In genomic region chr7:104943502-104944343, GRCh38 we compare ENCODE assay signal across 8 cellular contexts.
DNase-seq lines count a peak whose midpoint lies in the region; ATAC-seq and TF ChIP-seq lines count a peak whose summit lies in the region.

No MANE protein-coding gene starts in this region.

- H3K4me3 Mint-ChIP-seq in naive B cell = peak overlapping the region; percentile 80 to 100 (median 99)

- H3F3A ChIP-seq in GM23248 (ENCODE audit: insufficient read depth) = peaks cover 21% of the 10 kb centered on the region
- peaks cover 42% of the 10 kb centered on the region for H3F3A ChIP-seq in MM.1S (ENCODE audit: insufficient read depth, low read length)

- H3K4me2 ChIP-seq in DND-41 (ENCODE audit: insufficient read depth, low read length) (no peak overlapping the region), GM23248 (ENCODE audit: unreplicated experiment) (no peak overlapping the region), MM.1S (ENCODE audit: low read depth, low read length) (peak overlapping the region; percentile 72)

- H3K9me3 ChIP-seq in DND-41 (ENCODE audit: insufficient read depth, low read length, severe bottlenecking) (no peaks in the 10 kb centered on the region), GM23248 (ENCODE audit: low read depth) (no peaks in the 10 kb centered on the region), MM.1S (replicated peaks; ENCODE audit: insufficient read depth, low read length) (no peaks in the 10 kb centered on the region), stomach smooth muscle (ENCODE audit: control insufficient read depth in 2 of 2, low read length in 2 of 2) (no peaks in the 10 kb centered on the region)

- WGBS in GM23248 (ENCODE audit: low coverage in 1 of 2, low lambda C conversion rate in 2 of 2, missing lambda C conversion rate in 2 of 2), 2 experiments = 85 to 86% methylated on average over 12 of the region's 12 CpGs

- H3K9ac ChIP-seq in DND-41 (ENCODE audit: low read depth, low read length) (no peak overlapping the region; the same call in 1 of the 2 replicates), GM23248 (no peak overlapping the region), MM.1S (ENCODE audit: low read length) (peak overlapping the region; percentile 99), stomach smooth muscle (ENCODE audit: low read length in 2 of 2) (peak overlapping the region in 1 of 2 donors; percentile 13)

- H3K27ac Mint-ChIP-seq in naive B cell = peak overlapping the region; percentile 100

- peaks cover 11 to 30% of the 10 kb centered on the region in 2 donors for H3K36me3 Mint-ChIP-seq in naive B cell

- in situ Hi-C loops in GM23248 (cut with MboI) = no loop called here

- DNase-seq in DND-41 (peak; percentile 39), GM23248 (no peak), MM.1S (peak; percentile 95), dermis microvascular lymphatic vessel endothelial cell (ENCODE audit: low read depth in 2 of 2) (peak; percentile 99 to 100), naive B cell (peak; percentile 62), AG08396 (ENCODE audit: low spot score) (no peak)
- peak; percentile 53 for DNase-seq in activated CD4-positive, alpha-beta T cell treated with anti-CD3 and anti-CD28 coated beads for 1 hour

- H3K27me3 Mint-ChIP-seq in naive B cell = no peaks in the 10 kb centered on the region

- no peaks in the 10 kb centered on the region for H4K20me1 ChIP-seq in DND-41 (ENCODE audit: insufficient read depth, low read length)
- H4K20me1 ChIP-seq in GM23248 (ENCODE audit: insufficient read depth) = no peaks in the 10 kb centered on the region
- no peaks in the 10 kb centered on the region for H4K20me1 ChIP-seq in MM.1S (ENCODE audit: insufficient read depth, low read length)

- peaks cover 24% of the 10 kb centered on the region for H3K4me1 ChIP-seq in DND-41 (ENCODE audit: insufficient read depth, low read length)
- H3K4me1 ChIP-seq in GM23248 (ENCODE audit: insufficient read depth) = peaks cover 22% of the 10 kb centered on the region
- H3K4me1 ChIP-seq in MM.1S (ENCODE audit: low read length) = peaks cover 62% of the 10 kb centered on the region
- peaks cover 29% of the 10 kb centered on the region for H3K4me1 ChIP-seq in stomach smooth muscle (ENCODE audit: control insufficient read depth, insufficient read depth, low read length)

- H3K36me3 ChIP-seq in DND-41 (ENCODE audit: insufficient read depth, low read length) (no peaks in the 10 kb centered on the region), GM23248 (ENCODE audit: low read depth) (no peaks in the 10 kb centered on the region), MM.1S (replicated peaks; ENCODE audit: insufficient read depth, low read length) (no peaks in the 10 kb centered on the region), stomach smooth muscle (ENCODE audit: control insufficient read depth in 2 of 2, insufficient read depth in 2 of 2, low read length in 2 of 2) (no peaks in the 10 kb centered on the region)

- no peaks in the 10 kb centered on the region for H3K79me2 ChIP-seq in DND-41 (ENCODE audit: insufficient read depth, low read length)
- H3K79me2 ChIP-seq in GM23248 (ENCODE audit: insufficient read depth) = no peaks in the 10 kb centered on the region
- no peaks in the 10 kb centered on the region; the same call in 1 of the 2 replicates for H3K79me2 ChIP-seq in MM.1S (ENCODE audit: low read length)

- H3K9me3 Mint-ChIP-seq in naive B cell = peaks cover 1 to 13% (median 9%) of the 10 kb centered on the region in 7 donors

- H3K4me1 Mint-ChIP-seq in naive B cell = peaks cover 58 to 92% (median 72%) of the 10 kb centered on the region in 3 donors

- ATAC-seq in DND-41 (ENCODE audit: insufficient read depth, low read depth) (no peak), naive B cell (ENCODE audit: low read depth in 2 of 2) (peak; percentile 2 to 11)

- H3K27ac ChIP-seq in DND-41 (ENCODE audit: low read length) = peak overlapping the region; percentile 65
- H3K27ac ChIP-seq in GM23248 = peak overlapping the region; percentile 99; the same call in 1 of the 2 replicates
- peak overlapping the region; percentile 99 for H3K27ac ChIP-seq in MM.1S (ENCODE audit: low read length)
- peak overlapping the region; percentile 90 for H3K27ac ChIP-seq in stomach smooth muscle (ENCODE audit: low read length)

- H3K27me3 ChIP-seq in DND-41 (ENCODE audit: insufficient read depth, low read length, poor library complexity) (no peaks in the 10 kb centered on the region), GM23248 (replicated peaks; ENCODE audit: insufficient read depth) (no peaks in the 10 kb centered on the region), MM.1S (replicated peaks; ENCODE audit: insufficient read depth, low read length) (no peaks in the 10 kb centered on the region), stomach smooth muscle (ENCODE audit: control insufficient read depth in 1 of 2, insufficient read depth in 2 of 2, low read length in 2 of 2) (no peaks in the 10 kb centered on the region)

- H2AFZ ChIP-seq in DND-41 (ENCODE audit: low read depth, low read length) = peak overlapping the region; percentile 67
- H2AFZ ChIP-seq in GM23248 = peak overlapping the region; percentile 84; the same call in 1 of the 2 replicates
- H2AFZ ChIP-seq in MM.1S (ENCODE audit: low read length) = no peak overlapping the region

- H3K9me2 ChIP-seq in GM23248 (ENCODE audit: insufficient read depth) (no peaks in the 10 kb centered on the region), MM.1S (replicated peaks; ENCODE audit: insufficient read depth, low read length) (no peaks in the 10 kb centered on the region)

- no peak for TF ChIP-seq CTCF in DND-41 (IDR thresholded peaks at IDR 0.05; ENCODE audit: borderline replicate concordance, extremely low read depth, low read length, poor library complexity, severe bottlenecking)
- TF ChIP-seq CTCF in MM.1S (IDR thresholded peaks at IDR 0.05; ENCODE audit: low read length) = no peak

- H3K4me3 ChIP-seq in DND-41 (ENCODE audit: low read depth in 1 of 2, low read length in 2 of 2) = no peak overlapping the region
- no peak overlapping the region for H3K4me3 ChIP-seq in GM23248
- peak overlapping the region; percentile 39 for H3K4me3 ChIP-seq in MM.1S (ENCODE audit: low read length)
- H3K4me3 ChIP-seq in stomach smooth muscle (ENCODE audit: low read length in 2 of 2) = no peak overlapping the region

Comparison
In these comparisons a context has a peak if more than half of its experiments do, and no peak if none do; other contexts are left out.
1. DNase-seq: peak in DND-41 (single experiment), MM.1S (single experiment), activated CD4-positive, alpha-beta T cell treated with anti-CD3 and anti-CD28 coated beads for 1 hour (single experiment), dermis microvascular lymphatic vessel endothelial cell (2 of 2) and naive B cell (single experiment); none in GM23248 (single experiment) and AG08396 (single experiment).
2. Peak in every context shown above with its lines, with median percentiles within 50 percentile points of each other: H3K27ac ChIP-seq.